In genomic region chr20:44861547-44862006, GRCh38 we compare ENCODE assay signal across 11 cellular contexts. TPM values are rescaled to one million over a fixed set of nuclear protein-coding genes. Genes with fewer than 3 reads are reported as not detected.
DNase-seq lines count a peak whose midpoint lies in the region; ATAC-seq and TF ChIP-seq lines count a peak whose summit lies in the region.
"Had no signal": no experiment of that assay in that cellular context is flagged by ENCODE, and none has a peak within 500 bp of the region (broad histone marks: within the 10 kb centered on the region; RNA-seq: fewer than 3 reads in every experiment).

No MANE protein-coding gene starts in this region.

- H3K36me3 ChIP-seq in mucosa of descending colon (ENCODE audit: low read depth) (no peaks in the 10 kb centered on the region), transverse colon (no peaks in the 10 kb centered on the region)
- H3K36me3 ChIP-seq: BE2C had no signal

- H3K4me1 ChIP-seq in mucosa of descending colon (ENCODE audit: low read depth) (peaks cover 13% of the 10 kb centered on the region), transverse colon (peaks cover 0 to 25% (median 1%) of the 10 kb centered on the region in 4 donors)

- no peaks in the 10 kb centered on the region for H3K9me3 ChIP-seq in mucosa of descending colon
- no peaks in the 10 kb centered on the region for H3K9me3 ChIP-seq in T-helper 17 cell (ENCODE audit: control insufficient read depth, low read length, poor library complexity, severe bottlenecking)
- no peaks in the 10 kb centered on the region for H3K9me3 ChIP-seq in transverse colon
- H3K9me3 ChIP-seq: BE2C had no signal

- in situ Hi-C loops in transverse colon (cut with MboI; ENCODE audit: low pct_ligation_motif_present in 1 of 4, low pct_unique_long_range_greater_than_20kb in 1 of 4, low sequenced_read_pairs in 3 of 4) = loop anchor here in 3 of 4 donors (10.0 to 25.0 kb wide), 3 partner anchors 117 to 177 kb away; partner anchors contain the start of gene KCNK15 (in 2 of the 3)

- no peak for TF ChIP-seq POLR2A in transverse colon (IDR thresholded peaks at IDR 0.05)

- TF ChIP-seq CTCF in choroid plexus epithelial cell (conservative IDR thresholded peaks at IDR 0.05; ENCODE audit: low read depth, low read length) = no peak
- TF ChIP-seq CTCF in mucosa of descending colon (IDR thresholded peaks at IDR 0.05) = no peak
- TF ChIP-seq CTCF in transverse colon (IDR thresholded peaks at IDR 0.05) = no peak

- H3K27me3 Mint-ChIP-seq in T-helper 17 cell = no peaks in the 10 kb centered on the region

- peaks cover 11% of the 10 kb centered on the region for H3K4me1 Mint-ChIP-seq in T-helper 17 cell

- H3K4me3 ChIP-seq in choroid plexus epithelial cell (ENCODE audit: low read depth, low read length) = no peak overlapping the region
- H3K4me3 ChIP-seq in mucosa of descending colon = no peak overlapping the region
- no peak overlapping the region for H3K4me3 ChIP-seq in transverse colon

- TF ChIP-seq EP300 in Ishikawa (IDR thresholded peaks at IDR 0.05; ENCODE audit: borderline replicate concordance) = no peak
- TF ChIP-seq EP300 in transverse colon (IDR thresholded peaks at IDR 0.05; ENCODE audit: low read depth) = no peak

- TF ChIP-seq RAD21 in Ishikawa (IDR thresholded peaks at IDR 0.05; ENCODE audit: low read depth) = no peak

- DNase-seq in A172 (ENCODE audit: low spot score) (peak; percentile 69), choroid plexus epithelial cell (ENCODE audit: low read depth) (peak; percentile 31), mucosa of descending colon (no peak), T-helper 17 cell (no peak), transverse colon (no peak), hippocampal formation (lab: John Stamatoyannopoulos, UW) (no peak)
- DNase-seq in activated naive CD4-positive, alpha-beta T cell (lab: John Stamatoyannopoulos, UW) = no peak
- DNase-seq: activated CD8-positive, alpha-beta memory T cell treated with anti-CD3 and anti-CD28 coated beads, Interleukin-2, amount 10 ng/mL, durations not matched to agents 7 days and 5 days; BE2C; cerebellar nuclear complex had no signal

- H3K27me3 ChIP-seq in transverse colon = no peaks in the 10 kb centered on the region
- H3K27me3 ChIP-seq: BE2C had no signal

- intact Hi-C loops in mucosa of descending colon (cut with DNase I, micrococcal nuclease) = loop anchor here in 1 of 2 donors (10.0 kb wide), 1 partner anchor 177 kb away; no protein-coding TSS in a partner anchor
- intact Hi-C loops in transverse colon (cut with DNase I; ENCODE audit: low total_unique reads) = no loop called here

- H3K4me3 Mint-ChIP-seq in T-helper 17 cell = no peak overlapping the region
- H3K4me3 Mint-ChIP-seq: activated CD8-positive, alpha-beta memory T cell treated with anti-CD3 and anti-CD28 coated beads, Interleukin-2, amount 10 ng/mL, durations not matched to agents 7 days and 5 days had no signal

- no peak overlapping the region for H3K27ac Mint-ChIP-seq in T-helper 17 cell
- H3K27ac Mint-ChIP-seq: activated CD8-positive, alpha-beta memory T cell treated with anti-CD3 and anti-CD28 coated beads, Interleukin-2, amount 10 ng/mL, durations not matched to agents 7 days and 5 days had no signal

- no peaks in the 10 kb centered on the region for H3K36me3 Mint-ChIP-seq in T-helper 17 cell (ENCODE audit: low read depth)
- H3K36me3 Mint-ChIP-seq: activated CD8-positive, alpha-beta memory T cell treated with anti-CD3 and anti-CD28 coated beads, Interleukin-2, amount 10 ng/mL, durations not matched to agents 7 days and 5 days had no signal

- ATAC-seq in mucosa of descending colon (peak; percentile 8), T-helper 17 cell (no peak)
- ATAC-seq: activated CD8-positive, alpha-beta memory T cell treated with anti-CD3 and anti-CD28 coated beads, Interleukin-2, amount 10 ng/mL, durations not matched to agents 7 days and 5 days had no signal

- 19 to 60% methylated on average over 1 to 5 of the region's 5 CpGs for WGBS in transverse colon (ENCODE audit: low coverage in 1 of 2), 2 donors

- H3K27ac ChIP-seq in transverse colon = no peak overlapping the region

TF ChIP-seq in Ishikawa, 13 proteins besides CTCF, POLR2A, EP300 and RAD21:
- TF ChIP-seq REST (IDR thresholded peaks at IDR 0.05; ENCODE audit: low read depth) (no peak), YY1 (IDR thresholded peaks at IDR 0.05; ENCODE audit: low read depth) (no peak), MAX (IDR thresholded peaks at IDR 0.05) (0 out of 2 replicates have a peak, but pooled peaks have one; percentile 45), TCF12 (IDR thresholded peaks at IDR 0.05; ENCODE audit: low read depth) (peak; percentile 21; the same call in 1 of the 2 replicates), ZBTB7A (IDR thresholded peaks at IDR 0.05; ENCODE audit: low read depth) (no peak), NFIC (IDR thresholded peaks at IDR 0.05) (peak; percentile 25; the same call in 1 of the 2 replicates)

RNA-seq across cellular contexts. Expression of gene YWHAB, which starts 23.9 kb away (rescaled TPM):
- total RNA-seq in A172 (2014; rRNA removed; shearing (Covaris generic)) = 101 and 108 TPM in 2 replicates
- total RNA-seq in mucosa of descending colon = 100 to 1,000 TPM; 196 to 265 (median 251) TPM
- total RNA-seq in T-helper 17 cell = 100 to 1,000 TPM; 171 to 176 TPM
- 100 to 1,000 TPM in 2 of 4 donors, 10 to 100 TPM in 2; 73.2 to 170 (median 117) TPM for total RNA-seq in transverse colon

RNA-seq across cellular contexts. Expression of gene PABPC1L, which starts 48.3 kb away (rescaled TPM):
- total RNA-seq in A172 (2014; rRNA removed; shearing (Covaris generic)) = 6.0 and 9.1 TPM in 2 replicates
- total RNA-seq in mucosa of descending colon (10 to 100 TPM; 13.3 to 21.6 (median 18.7) TPM), T-helper 17 cell (10 to 100 TPM; 37.5 to 60.3 TPM), transverse colon (100 to 1,000 TPM in 1 of 4 donors, 10 to 100 TPM in 3; 12.0 to 112 (median 31.6) TPM)

RNA-seq across cellular contexts. Expression of gene RIMS4, which starts 51.2 kb away (rescaled TPM):
- 0.02 TPM in 1 of 2 replicates, not detected in the other for total RNA-seq in A172 (2014; rRNA removed; shearing (Covaris generic))
- total RNA-seq in mucosa of descending colon (1 to 10 TPM in 2 of 3 donors, under 1 TPM in 1; 0.51 to 2.0 (median 1.4) TPM), T-helper 17 cell (not detected), transverse colon (1 to 10 TPM in 3 of 4 donors, not detected in 1; 1.1 to 5.6 (median 1.9) TPM)
- total RNA-seq: activated CD8-positive, alpha-beta memory T cell treated with anti-CD3 and anti-CD28 coated beads, Interleukin-2, amount 10 ng/mL, durations not matched to agents 7 days and 5 days had no signal

Comparison
In these comparisons a context has a peak if more than half of its experiments do, and no peak if none do; other contexts are left out.
1. DNase-seq: peak in A172 (single experiment) and choroid plexus epithelial cell (single experiment); none in mucosa of descending colon (0 of 3), activated naive CD4-positive, alpha-beta T cell (0 of 4), T-helper 17 cell (0 of 3), transverse colon (single experiment) and hippocampal formation (0 of 2).